ENCODE assay signal across 23 cellular contexts in genomic region chr3:59126436-59126835, GRCh38.
"Had no signal": no experiment of that assay in that cellular context is flagged by ENCODE, and none has a peak within 500 bp of the region (broad histone marks: within the 10 kb centered on the region; RNA-seq: fewer than 3 reads in every experiment).

No MANE protein-coding gene starts in this region.

- H3K27ac ChIP-seq: cardiac muscle cell, hepatocyte, left lung, stomach, suprapubic skin, tibial nerve had no signal

- H3K27ac Mint-ChIP-seq: activated CD4-positive, alpha-beta T cell treated with anti-CD3 and anti-CD28 coated beads for 36 hours; activated naive CD4-positive, alpha-beta T cell treated with anti-CD3 and anti-CD28 coated beads for 36 hours; activated naive CD8-positive, alpha-beta T cell treated with anti-CD3 and anti-CD28 coated beads, Interleukin-2, amount 10 ng/mL, durations not matched to agents 7 days and 5 days; dendritic cell treated with granulocyte-macrophage colony-stimulating factor and Interleukin-4, amounts not matched to agents 40 ng/mL and 50 ng/mL, for 4 days; stimulated activated memory B cell treated with anti-CD40 and anti-IgM and Interleukin-4, amounts not matched to agents 10 μg/mL and 1 μg/mL and 100 μg/mL, for 72 hours; T-helper 1 cell treated with Interleukin-12 subunit alpha and Interleukin-12 subunit beta and Interleukin-4 antibody, amounts not matched to agents 30 μg/mL and 1 μg/mL, for 36 hours; WTC11 had no signal

- H3K4me2 ChIP-seq: hepatocyte had no signal

- ATAC-seq: activated CD4-positive, alpha-beta T cell treated with anti-CD3 and anti-CD28 coated beads for 36 hours; activated T-cell treated with anti-CD3 and anti-CD28 coated beads, Interleukin-2, amount 50 U/mL, for 4 hours; sciatic nerve; stimulated activated memory B cell treated with anti-CD40 and anti-IgM and Interleukin-4, amounts not matched to agents 10 μg/mL and 1 μg/mL and 100 μg/mL, for 72 hours; WTC11 had no signal

- H2AFZ ChIP-seq: hepatocyte had no signal

- H3K4me3 Mint-ChIP-seq: activated CD4-positive, alpha-beta T cell treated with anti-CD3 and anti-CD28 coated beads for 36 hours; activated naive CD4-positive, alpha-beta T cell treated with anti-CD3 and anti-CD28 coated beads for 36 hours; activated naive CD8-positive, alpha-beta T cell treated with anti-CD3 and anti-CD28 coated beads, Interleukin-2, amount 10 ng/mL, durations not matched to agents 7 days and 5 days; activated T-cell treated with anti-CD3 and anti-CD28 coated beads, Interleukin-2, amount 50 U/mL, for 4 hours; dendritic cell treated with granulocyte-macrophage colony-stimulating factor and Interleukin-4, amounts not matched to agents 40 ng/mL and 50 ng/mL, for 4 days; nephron; stimulated activated memory B cell treated with anti-CD40 and anti-IgM and Interleukin-4, amounts not matched to agents 10 μg/mL and 1 μg/mL and 100 μg/mL, for 72 hours; T-helper 1 cell treated with Interleukin-12 subunit alpha and Interleukin-12 subunit beta and Interleukin-4 antibody, amounts not matched to agents 30 μg/mL and 1 μg/mL, for 36 hours; WTC11 had no signal

- H3K36me3 ChIP-seq: cardiac muscle cell, left lung, stomach, suprapubic skin, tibial nerve had no signal

- H3K79me2 ChIP-seq: hepatocyte had no signal

- DNase-seq: activated CD4-positive, alpha-beta T cell treated with anti-CD3 and anti-CD28 coated beads for 36 hours; activated CD4-positive, alpha-beta T cell treated with anti-CD3 and anti-CD28 coated beads, Interleukin-2, amount 50 U/mL, for 48 hours; activated CD8-positive, alpha-beta memory T cell treated with anti-CD3 and anti-CD28 coated beads, Interleukin-2, amount 50 U/mL, for 48 hours; activated naive CD4-positive, alpha-beta T cell treated with anti-CD3 and anti-CD28 coated beads for 36 hours; activated naive CD8-positive, alpha-beta T cell treated with anti-CD3 and anti-CD28 coated beads, Interleukin-2, amount 10 ng/mL, durations not matched to agents 7 days and 5 days; activated T-cell treated with anti-CD3 and anti-CD28 coated beads, Interleukin-2, amount 50 U/mL, for 4 hours; effector CD4-positive, alpha-beta T cell; erythroblast; left lung; midbrain; small intestine; stimulated activated CD4-positive, alpha-beta T cell treated with anti-CD3 and anti-CD28 coated beads, Interleukin-15, amount 100 ng/mL, for 24 hours; stomach had no signal

- H3K27me3 Mint-ChIP-seq: dendritic cell treated with granulocyte-macrophage colony-stimulating factor and Interleukin-4, amounts not matched to agents 40 ng/mL and 50 ng/mL, for 4 days; stimulated activated memory B cell treated with anti-CD40 and anti-IgM and Interleukin-4, amounts not matched to agents 10 μg/mL and 1 μg/mL and 100 μg/mL, for 72 hours had no signal

- H3K27me3 ChIP-seq: cardiac muscle cell, hepatocyte, left lung, stomach, suprapubic skin, tibial nerve had no signal

- H3K36me3 Mint-ChIP-seq: activated naive CD8-positive, alpha-beta T cell treated with anti-CD3 and anti-CD28 coated beads, Interleukin-2, amount 10 ng/mL, durations not matched to agents 7 days and 5 days; stimulated activated memory B cell treated with anti-CD40 and anti-IgM and Interleukin-4, amounts not matched to agents 10 μg/mL and 1 μg/mL and 100 μg/mL, for 72 hours had no signal

- H3K4me3 ChIP-seq: cardiac muscle cell, hepatocyte, left lung, stomach, suprapubic skin, tibial nerve had no signal

- H3K9me3 ChIP-seq: left lung, stomach, suprapubic skin, tibial nerve had no signal

- H3K4me1 ChIP-seq: left lung, suprapubic skin had no signal

- H3K9me3 Mint-ChIP-seq: activated naive CD4-positive, alpha-beta T cell treated with anti-CD3 and anti-CD28 coated beads for 36 hours; activated naive CD8-positive, alpha-beta T cell treated with anti-CD3 and anti-CD28 coated beads, Interleukin-2, amount 10 ng/mL, durations not matched to agents 7 days and 5 days; activated T-cell treated with anti-CD3 and anti-CD28 coated beads, Interleukin-2, amount 50 U/mL, for 4 hours; dendritic cell treated with granulocyte-macrophage colony-stimulating factor and Interleukin-4, amounts not matched to agents 40 ng/mL and 50 ng/mL, for 4 days; nephron; stimulated activated memory B cell treated with anti-CD40 and anti-IgM and Interleukin-4, amounts not matched to agents 10 μg/mL and 1 μg/mL and 100 μg/mL, for 72 hours; T-helper 1 cell treated with Interleukin-12 subunit alpha and Interleukin-12 subunit beta and Interleukin-4 antibody, amounts not matched to agents 30 μg/mL and 1 μg/mL, for 36 hours had no signal

- H3K4me1 Mint-ChIP-seq: activated CD4-positive, alpha-beta T cell treated with anti-CD3 and anti-CD28 coated beads for 36 hours; activated naive CD8-positive, alpha-beta T cell treated with anti-CD3 and anti-CD28 coated beads, Interleukin-2, amount 10 ng/mL, durations not matched to agents 7 days and 5 days; stimulated activated memory B cell treated with anti-CD40 and anti-IgM and Interleukin-4, amounts not matched to agents 10 μg/mL and 1 μg/mL and 100 μg/mL, for 72 hours had no signal
